18 cellular contexts compared by ENCODE assay signal in genomic region chr5:77768978-77769377, GRCh38.
"Had no signal": no experiment of that assay in that cellular context is flagged by ENCODE, and none has a peak within 500 bp of the region (broad histone marks: within the 10 kb centered on the region; RNA-seq: fewer than 3 reads in every experiment).

No MANE protein-coding gene starts in this region.

- H3K9me3 ChIP-seq: gastroesophageal sphincter, heart right ventricle, lower lobe of right lung, spleen, testis had no signal

- DNase-seq: activated CD4-positive, alpha-beta T cell treated with anti-CD3 and anti-CD28 coated beads, Interleukin-2, amount 50 U/mL, for 1 hour; activated naive CD4-positive, alpha-beta T cell treated with anti-CD3 and anti-CD28 coated beads for 36 hours; activated T-cell treated with anti-CD3 and anti-CD28 coated beads for 4 hours; amniotic stem cell; cerebellar nuclear complex; heart right ventricle; left colon; lower lobe of right lung; midbrain; spleen; T-helper 2 cell; testis had no signal

- H3K9me3 Mint-ChIP-seq: activated T-helper 2 cell treated with anti-CD3 and anti-CD28 coated beads, Interferon-gamma antibody, Interleukin-2, Interleukin-4, amounts not matched to agents 10 μg/mL and 5 μg/mL and 100 μg/mL, durations not matched to agents 14 hours and 24 hours and 36 hours; stimulated activated naive CD8-positive, alpha-beta T cell treated with anti-CD3 and anti-CD28 coated beads, Interleukin-15, Interleukin-2, amounts not matched to agents 100 ng/mL and 50 ng/mL, for 24 hours had no signal

- H3K27me3 ChIP-seq: gastroesophageal sphincter, heart right ventricle, spleen, testis had no signal

- H3K27me3 Mint-ChIP-seq: stimulated activated naive CD8-positive, alpha-beta T cell treated with anti-CD3 and anti-CD28 coated beads, Interleukin-15, Interleukin-2, amounts not matched to agents 100 ng/mL and 50 ng/mL, for 24 hours had no signal

- H3K4me3 Mint-ChIP-seq: activated naive CD4-positive, alpha-beta T cell treated with anti-CD3 and anti-CD28 coated beads for 36 hours; neural crest cell; stimulated activated naive CD8-positive, alpha-beta T cell treated with anti-CD3 and anti-CD28 coated beads, Interleukin-15, Interleukin-2, amounts not matched to agents 100 ng/mL and 50 ng/mL, for 24 hours had no signal

- H3K4me3 ChIP-seq: gastroesophageal sphincter, heart right ventricle, lower lobe of right lung, spleen, testis had no signal

- H3K27ac Mint-ChIP-seq: activated naive CD4-positive, alpha-beta T cell treated with anti-CD3 and anti-CD28 coated beads for 36 hours; activated T-helper 2 cell treated with anti-CD3 and anti-CD28 coated beads, Interferon-gamma antibody, Interleukin-2, Interleukin-4, amounts not matched to agents 10 μg/mL and 5 μg/mL and 100 μg/mL, durations not matched to agents 14 hours and 24 hours and 36 hours; stimulated activated naive CD8-positive, alpha-beta T cell treated with anti-CD3 and anti-CD28 coated beads, Interleukin-15, Interleukin-2, amounts not matched to agents 100 ng/mL and 50 ng/mL, for 24 hours had no signal

- ATAC-seq: gastroesophageal sphincter, heart right ventricle, left colon, lower lobe of right lung, sciatic nerve had no signal

- H3K27ac ChIP-seq: epithelial cell of prostate, gastroesophageal sphincter, heart right ventricle, lower lobe of right lung, spleen, testis had no signal
